In the genomic region with DNA sequence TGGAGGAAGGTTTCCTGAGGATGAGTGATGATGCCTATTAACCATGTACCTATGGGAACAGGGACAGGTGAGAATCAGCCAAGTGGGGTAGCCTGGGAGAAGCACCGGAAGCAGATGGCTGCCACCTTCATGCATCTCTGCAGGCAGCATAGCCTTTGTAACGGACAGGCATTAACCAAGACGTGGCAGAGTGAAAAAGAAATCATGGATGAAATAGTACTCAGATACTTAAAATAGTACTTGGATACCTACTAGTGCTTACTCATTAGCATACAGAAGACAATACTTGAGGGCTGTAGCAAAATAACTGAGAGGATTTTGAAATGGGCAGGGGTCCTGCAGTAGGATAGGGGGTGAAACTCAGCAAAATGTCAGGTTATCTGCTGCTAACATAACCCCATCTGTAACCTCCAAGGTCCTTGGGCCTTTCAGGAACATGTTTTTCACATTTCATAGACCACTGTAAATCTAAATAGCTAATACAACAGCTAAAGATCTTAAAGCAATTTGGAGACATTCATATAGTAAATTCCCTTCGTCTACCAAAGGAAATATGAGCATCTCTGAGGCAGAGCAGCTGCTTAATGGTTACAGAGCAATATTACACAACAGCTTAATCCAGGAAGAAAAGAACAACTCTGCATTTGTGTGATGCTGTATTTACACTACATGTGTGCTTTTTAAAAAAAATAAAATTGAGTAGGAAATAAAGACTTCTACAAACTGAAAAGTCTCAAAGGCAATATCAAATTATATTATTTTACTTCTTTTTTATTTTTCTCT, we compare ENCODE assay signal across 18 cellular contexts.
DNase-seq lines count a peak whose midpoint lies in the region; ATAC-seq, FAIRE-seq and TF ChIP-seq lines count a peak whose summit lies in the region.
"Had no signal": no experiment of that assay in that cellular context is flagged by ENCODE, and none has a peak within 500 bp of the region (broad histone marks: within the 10 kb centered on the region; RNA-seq: fewer than 3 reads in every experiment).

No MANE protein-coding gene starts in this region.

- peak overlapping the region in 1 of 2 experiments; percentile 55; a peak in 3 of 6 replicates for H3K27ac ChIP-seq in A549
- H3K27ac ChIP-seq in caudate nucleus (ENCODE audit: low read depth, low read length) = no peak overlapping the region
- H3K27ac ChIP-seq: GM23248, transverse colon had no signal

- no peak for TF ChIP-seq RAD21 in A549 (conservative IDR thresholded peaks at IDR 0.05 in 1 of 2, IDR thresholded peaks at IDR 0.05 in 1 of 2)

- ATAC-seq in A549 = peak in 1 of 2 experiments; percentile 25; a peak in 2 of 6 replicates

- H3K4me1 ChIP-seq in A549 = peaks cover 24% of the 10 kb centered on the region

- TF ChIP-seq CTCF in A549 (IDR thresholded peaks at IDR 0.05) = no peak

- POLR2A ChIA-PET in A549 (lab: Yijun Ruan, JAX) = no interaction called here

- DNase-seq in A549 (ENCODE audit: low read depth in 1 of 2, low spot score in 1 of 2) (no peak), DMS79 (lab: John Stamatoyannopoulos, UW) (peak; percentile 18), NCI-H2196 treated with DMSO at 0.1 percent for 48 hours (lab: John Stamatoyannopoulos, UW; ENCODE audit: unreplicated experiment) (peak; percentile 26), fibroblast of peridontal ligament (ENCODE audit: extremely low read depth) (peak; percentile 49), T-helper 1 cell (no peak), RKO (ENCODE audit: low spot score) (no peak), caudate nucleus (lab: John Stamatoyannopoulos, UW) (no peak), NCI-H446 treated with DMSO at 0.1 percent for 48 hours (lab: John Stamatoyannopoulos, UW) (no peak)
- DNase-seq: activated CD4-positive, alpha-beta T cell treated with anti-CD3 and anti-CD28 coated beads, Interleukin-2, amount 50 U/mL, for 4 hours; activated gamma-delta T cell treated with Interleukin-2 at 50 U/mL for 16 hours; immature natural killer cell; naive B cell; NCI-H1105; NCI-H524; SHP77 treated with DMSO at 0.1 percent for 48 hours; stimulated activated CD4-positive, alpha-beta T cell treated with anti-CD3 and anti-CD28 coated beads, Interleukin-2, amount 100 ng/mL, for 24 hours; transverse colon had no signal

- FAIRE-seq in A549 (lab: Jason Lieb, UNC) = no peak

- H3K9me3 ChIP-seq in A549 = no peaks in the 10 kb centered on the region
- H3K9me3 ChIP-seq: transverse colon had no signal

- TF ChIP-seq POLR2A in A549 (IDR thresholded peaks at IDR 0.05; ENCODE audit: low read length) = no peak

- 85% methylated on average over 4 of the region's 4 CpGs for WGBS in A549 (ENCODE audit: missing lambda C conversion rate)

- CTCF ChIA-PET in A549 (lab: Yijun Ruan, JAX) = no interaction called here

- H3K4me2 ChIP-seq in A549 = peak overlapping the region; percentile 37; the same call in 2 of the 3 replicates

- no peak overlapping the region for H3K4me3 ChIP-seq in A549
- H3K4me3 ChIP-seq: GM23248, transverse colon had no signal

- no peak for TF ChIP-seq EP300 in A549 (IDR thresholded peaks at IDR 0.05)

TF ChIP-seq in A549, 52 proteins besides CTCF, POLR2A, EP300 and RAD21:
- TF ChIP-seq EHF (CRISPR knock-in tag; IDR thresholded peaks at IDR 0.05) (no peak), HOXA7 (CRISPR knock-in tag; IDR thresholded peaks at IDR 0.05) (no peak), RCOR1 (IDR thresholded peaks at IDR 0.05; ENCODE audit: low read depth, low read length) (no peak), TFCP2L1 (CRISPR knock-in tag; IDR thresholded peaks at IDR 0.05) (no peak), PHF8 (IDR thresholded peaks at IDR 0.05; ENCODE audit: borderline replicate concordance, low read depth) (no peak), RARB (CRISPR knock-in tag; IDR thresholded peaks at IDR 0.05) (no peak)
- TF ChIP-seq, protein P1, sequence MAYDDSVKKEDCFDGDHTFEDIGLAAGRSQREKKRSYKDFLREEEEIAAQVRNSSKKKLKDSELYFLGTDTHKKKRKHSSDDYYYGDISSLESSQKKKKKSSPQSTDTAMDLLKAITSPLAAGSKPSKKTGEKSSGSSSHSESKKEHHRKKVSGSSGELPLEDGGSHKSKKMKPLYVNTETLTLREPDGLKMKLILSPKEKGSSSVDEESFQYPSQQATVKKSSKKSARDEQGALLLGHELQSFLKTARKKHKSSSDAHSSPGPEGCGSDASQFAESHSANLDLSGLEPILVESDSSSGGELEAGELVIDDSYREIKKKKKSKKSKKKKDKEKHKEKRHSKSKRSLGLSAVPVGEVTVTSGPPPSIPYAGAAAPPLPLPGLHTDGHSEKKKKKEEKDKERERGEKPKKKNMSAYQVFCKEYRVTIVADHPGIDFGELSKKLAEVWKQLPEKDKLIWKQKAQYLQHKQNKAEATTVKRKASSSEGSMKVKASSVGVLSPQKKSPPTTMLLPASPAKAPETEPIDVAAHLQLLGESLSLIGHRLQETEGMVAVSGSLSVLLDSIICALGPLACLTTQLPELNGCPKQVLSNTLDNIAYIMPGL (CRISPR knock-in tag; IDR thresholded peaks at IDR 0.05; ENCODE audit: borderline replicate concordance) = no peak

Comparison
In these comparisons a context has a peak if more than half of its experiments do, and no peak if none do; other contexts are left out.
1. DNase-seq: peak in DMS79 (single experiment), NCI-H2196 treated with DMSO at 0.1 percent for 48 hours (single experiment) and fibroblast of peridontal ligament (single experiment); none in A549 (0 of 2), T-helper 1 cell (0 of 5), RKO (single experiment), caudate nucleus (0 of 61) and NCI-H446 treated with DMSO at 0.1 percent for 48 hours (single experiment).